ENCODE assay signal across 17 cellular contexts in the genomic region with DNA sequence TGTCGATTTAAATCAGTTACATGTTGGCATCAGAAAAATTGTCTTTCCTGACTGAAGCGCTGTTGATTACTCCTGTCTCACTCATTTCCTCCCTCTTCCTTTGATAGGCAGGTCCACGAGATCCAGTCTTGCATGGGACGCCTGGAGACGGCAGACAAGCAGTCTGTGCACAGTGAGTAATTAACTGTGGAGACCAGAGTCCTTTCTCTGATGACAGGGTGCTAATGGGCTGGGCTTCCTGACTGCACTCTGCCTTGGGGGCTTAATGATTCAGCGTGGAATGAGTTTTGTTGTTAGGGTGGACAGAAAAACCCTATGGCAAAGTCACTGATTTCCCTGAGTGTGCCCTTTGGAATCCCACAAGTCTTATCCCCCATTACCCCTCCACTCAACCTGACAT. TPM values are rescaled to one million over a fixed set of nuclear protein-coding genes. Genes with fewer than 3 reads are reported as not detected.
DNase-seq lines count a peak whose midpoint lies in the region; ATAC-seq, FAIRE-seq and TF ChIP-seq lines count a peak whose summit lies in the region.
"Had no signal": no experiment of that assay in that cellular context is flagged by ENCODE, and none has a peak within 500 bp of the region (broad histone marks: within the 10 kb centered on the region; RNA-seq: fewer than 3 reads in every experiment).

No MANE protein-coding gene starts in this region.

- peaks cover 8% of the 10 kb centered on the region for H3K4me1 ChIP-seq in osteoblast (ENCODE audit: insufficient read depth, low read length)

- peak overlapping the region; percentile 47 for H3K27ac ChIP-seq in osteoblast (ENCODE audit: low read depth, low read length)
- H3K27ac ChIP-seq: gastrocnemius medialis, parathyroid adenoma, stomach had no signal

- no peak overlapping the region for H3K4me2 ChIP-seq in osteoblast (ENCODE audit: insufficient read depth, low read length)

- no peaks in the 10 kb centered on the region for H3K9me3 ChIP-seq in osteoblast (ENCODE audit: low read depth, low read length)
- H3K9me3 ChIP-seq: gastrocnemius medialis, stomach had no signal

- H3K79me2 ChIP-seq in osteoblast (ENCODE audit: insufficient read depth, low read length), result peaks cover 60% of the 10 kb centered on the region

- TF ChIP-seq CTCF in epithelial cell of esophagus (IDR thresholded peaks at IDR 0.05; ENCODE audit: insufficient read depth, low read depth, low read length, missing control alignments) (no peak), osteoblast (IDR thresholded peaks at IDR 0.05; ENCODE audit: extremely low read depth, low read depth, low read length) (no peak)

- no peaks in the 10 kb centered on the region for H3K27me3 ChIP-seq in osteoblast (ENCODE audit: insufficient read depth, low read length)
- H3K27me3 ChIP-seq: gastrocnemius medialis, stomach had no signal

- no peak for TF ChIP-seq POLR2A in GM12891 (IDR thresholded peaks at IDR 0.05; ENCODE audit: low read depth, low read length)

- DNase-seq in EL (peak; percentile 96), RPMI7951 (ENCODE audit: low read depth) (peak; percentile 92), epithelial cell of esophagus (ENCODE audit: low read depth) (peak; percentile 95), osteoblast (ENCODE audit: insufficient read length, low spot score, missing footprints) (no peak), GM12891 (ENCODE audit: insufficient read length, low spot score) (no peak), T-helper 9 cell (no peak), Ammon's horn (ENCODE audit: low spot score) (no peak)
- DNase-seq: activated CD8-positive, alpha-beta memory T cell treated with anti-CD3 and anti-CD28 coated beads, Interleukin-2, amount 10 ng/mL, durations not matched to agents 7 days and 5 days; activated naive CD8-positive, alpha-beta T cell treated with anti-CD3 and anti-CD28 coated beads, Interleukin-2, amount 10 ng/mL, durations not matched to agents 7 days and 5 days; COR-L47; gastrocnemius medialis; NCI-H345; OCI-M1; stimulated activated CD4-positive, alpha-beta T cell treated with anti-CD3 and anti-CD28 coated beads, Interleukin-4, amount 100 ng/mL, for 1 hour; stomach had no signal

- no peak for FAIRE-seq in GM12891 (lab: Jason Lieb, UNC)

- H2AFZ ChIP-seq in osteoblast (ENCODE audit: low read length), result no peak overlapping the region
- H2AFZ ChIP-seq: parathyroid adenoma had no signal

- H4K20me1 ChIP-seq in osteoblast (ENCODE audit: insufficient read depth, low read length), result peaks cover 67% of the 10 kb centered on the region

- no peak for ATAC-seq in HG02798 (IDR thresholded peaks at IDR 0.05; ENCODE audit: poor library complexity, unreplicated experiment)
- ATAC-seq: activated CD8-positive, alpha-beta memory T cell treated with anti-CD3 and anti-CD28 coated beads, Interleukin-2, amount 10 ng/mL, durations not matched to agents 7 days and 5 days; gastrocnemius medialis had no signal

- peaks cover 63% of the 10 kb centered on the region for H3K36me3 ChIP-seq in osteoblast (ENCODE audit: insufficient read depth, low read length)

- H3K4me3 ChIP-seq in epithelial cell of esophagus (ENCODE audit: low read length) (no peak overlapping the region), osteoblast (ENCODE audit: insufficient read depth, low read length) (no peak overlapping the region)
- H3K4me3 ChIP-seq: gastrocnemius medialis, stomach had no signal

TF ChIP-seq in GM12891, 5 proteins besides CTCF, POLR2A, EP300 and RAD21:
- TF ChIP-seq POU2F2 (IDR thresholded peaks at IDR 0.05; ENCODE audit: low read depth, low read length) (no peak), TAF1 (IDR thresholded peaks at IDR 0.05; ENCODE audit: low read depth, low read length) (no peak), SPI1 (IDR thresholded peaks at IDR 0.05; ENCODE audit: low read depth, low read length) (no peak), PAX5 (IDR thresholded peaks at IDR 0.05; ENCODE audit: insufficient read depth, low read length, severe bottlenecking) (no peak), POLR2AphosphoS5 (IDR thresholded peaks at IDR 0.05; ENCODE audit: low read depth, low read length) (no peak)
TF ChIP-seq in GM12891: peak in this region for 0.

RNA-seq across cellular contexts. Expression of gene GOSR2, which starts 6.5 kb away (rescaled TPM):
- total RNA-seq in RPMI7951 (2014; rRNA removed; shearing (Covaris generic)), result 27.0 and 29.3 TPM in 2 replicates
- 43.9 and 44.9 TPM in 2 replicates for total RNA-seq in osteoblast
- polyA plus RNA-seq in GM12891 (2012; ENCODE audit: low read depth, missing spikeins), result 23.9 TPM

RNA-seq across cellular contexts. Expression of gene RPRML, which starts 49.6 kb away (rescaled TPM):
- not detected in 2 replicates for total RNA-seq in RPMI7951 (2014; rRNA removed; shearing (Covaris generic))
- total RNA-seq in osteoblast, result not detected in 2 replicates
- not detected for polyA plus RNA-seq in GM12891 (2012; ENCODE audit: low read depth, missing spikeins)
- total RNA-seq: activated CD8-positive, alpha-beta memory T cell treated with anti-CD3 and anti-CD28 coated beads, Interleukin-2, amount 10 ng/mL, durations not matched to agents 7 days and 5 days; activated naive CD8-positive, alpha-beta T cell treated with anti-CD3 and anti-CD28 coated beads, Interleukin-2, amount 10 ng/mL, durations not matched to agents 7 days and 5 days; stomach had no signal

Comparison
In these comparisons a context has a peak if more than half of its experiments do, and no peak if none do; other contexts are left out.
1. DNase-seq: peak in EL (single experiment), RPMI7951 (single experiment) and epithelial cell of esophagus (single experiment); none in osteoblast (single experiment), GM12891 (single experiment), T-helper 9 cell (single experiment) and Ammon's horn (single experiment).